ENCODE assay signal across 2 cellular contexts in genomic region chr15:61393524-61393923, GRCh38.
TF ChIP-seq lines count a peak whose summit lies in the region.

No MANE protein-coding gene starts in this region.

TF ChIP-seq in liver, 16 proteins besides CTCF, POLR2A, EP300 and RAD21 (continued from another document):
- TF ChIP-seq ATF3 (IDR thresholded peaks at IDR 0.05) (no peak), EGR1 (IDR thresholded peaks at IDR 0.05; ENCODE audit: low read depth in 2 of 2) (no peak), YY1 (IDR thresholded peaks at IDR 0.05) (no peak), FOXA2 (IDR thresholded peaks at IDR 0.05) (no peak), TAF1 (conservative IDR thresholded peaks at IDR 0.05) (no peak)

TF ChIP-seq in HepG2, 621 proteins besides CTCF, POLR2A, EP300 and RAD21 (continued from another document):
- no peak for TF ChIP-seq AKNA (CRISPR knock-in tag; IDR thresholded peaks at IDR 0.05; ENCODE audit: borderline replicate concordance)
- no peak for TF ChIP-seq TGIF2 (CRISPR knock-in tag; IDR thresholded peaks at IDR 0.05)
- TF ChIP-seq ZNF17 (CRISPR knock-in tag; IDR thresholded peaks at IDR 0.05) = no peak
- no peak for TF ChIP-seq ZNF713 (CRISPR knock-in tag; IDR thresholded peaks at IDR 0.05)
